8 cellular contexts compared by ENCODE assay signal in the genomic region with DNA sequence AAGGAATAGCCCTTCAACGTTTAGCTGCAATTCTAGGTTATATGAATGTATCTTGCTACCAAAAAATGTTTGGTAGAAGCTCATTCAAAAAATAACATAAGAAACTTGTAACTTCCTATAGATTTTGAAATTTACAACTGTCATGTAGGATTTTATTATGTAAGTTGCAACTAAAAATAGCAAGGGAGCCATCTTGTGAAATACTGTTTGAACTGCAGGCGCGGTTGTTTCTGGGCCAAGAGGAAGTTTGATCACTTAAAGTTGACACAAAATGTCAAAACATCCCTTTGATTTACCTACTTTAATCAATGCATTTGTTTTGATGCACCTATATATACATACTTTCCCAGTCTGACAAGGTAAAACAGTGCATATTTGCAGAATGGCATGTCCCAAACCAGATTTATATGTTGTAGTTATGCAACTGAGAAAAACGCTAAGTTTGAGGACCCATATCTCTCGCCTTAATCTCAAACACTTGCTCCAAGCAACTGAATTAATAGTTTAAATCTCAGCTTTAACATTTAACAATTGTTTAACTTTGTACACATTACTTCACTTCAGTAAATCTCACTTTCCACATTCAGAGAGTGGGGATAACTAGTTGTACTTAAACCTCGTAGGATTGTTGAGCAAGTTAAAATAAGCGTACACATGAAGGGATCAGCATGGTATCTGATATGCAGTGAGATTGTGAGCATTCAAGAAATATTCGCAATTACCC.
DNase-seq lines count a peak whose midpoint lies in the region; ATAC-seq and TF ChIP-seq lines count a peak whose summit lies in the region.

No MANE protein-coding gene starts in this region.

- H3K9me3 Mint-ChIP-seq in T-helper 2 cell treated with Interferon-gamma antibody and Interleukin-4, amounts not matched to agents 5 μg/mL and 100 μg/mL, for 36 hours = no peaks in the 10 kb centered on the region
- H3K9me3 Mint-ChIP-seq in activated CD8-positive, alpha-beta memory T cell treated with anti-CD3 and anti-CD28 coated beads, Interleukin-2, amount 10 ng/mL, durations not matched to agents 7 days and 5 days (ENCODE audit: low read depth) = no peaks in the 10 kb centered on the region

- no peak overlapping the region for H3K27ac Mint-ChIP-seq in T-helper 2 cell treated with Interferon-gamma antibody and Interleukin-4, amounts not matched to agents 5 μg/mL and 100 μg/mL, for 36 hours
- H3K27ac Mint-ChIP-seq in activated CD8-positive, alpha-beta memory T cell treated with anti-CD3 and anti-CD28 coated beads, Interleukin-2, amount 10 ng/mL, durations not matched to agents 7 days and 5 days = no peak overlapping the region

- DNase-seq in cardiac muscle cell (ENCODE audit: low read depth in 1 of 2, low spot score in 1 of 2) (peak; percentile 5 to 56), Right ventricle myocardium inferior (ENCODE audit: missing footprints) (no peak), OCI-M1 (lab: John Stamatoyannopoulos, UW) (peak; percentile 70), fibroblast of mammary gland (ENCODE audit: low read depth) (peak; percentile 67), posterior vena cava (ENCODE audit: low spot score) (no peak)
- DNase-seq in T-helper 2 cell treated with Interferon-gamma antibody and Interleukin-4, amounts not matched to agents 5 μg/mL and 100 μg/mL, for 36 hours (ENCODE audit: low spot score) = no peak
- no peak for DNase-seq in activated CD8-positive, alpha-beta memory T cell treated with anti-CD3 and anti-CD28 coated beads, Interleukin-2, amount 10 ng/mL, durations not matched to agents 7 days and 5 days

- no peak for ATAC-seq in Right ventricle myocardium inferior
- ATAC-seq in GM18873 (IDR thresholded peaks at IDR 0.05; ENCODE audit: low FRiP score, unreplicated experiment) = no peak
- no peak for ATAC-seq in activated CD8-positive, alpha-beta memory T cell treated with anti-CD3 and anti-CD28 coated beads, Interleukin-2, amount 10 ng/mL, durations not matched to agents 7 days and 5 days

- no peaks in the 10 kb centered on the region for H3K27me3 ChIP-seq in cardiac muscle cell

- CTCF ChIA-PET in activated CD8-positive, alpha-beta memory T cell treated with anti-CD3 and anti-CD28 coated beads, Interleukin-2, amount 10 ng/mL, durations not matched to agents 7 days and 5 days (lab: Charles Lee) = no interaction called here

- H3K36me3 Mint-ChIP-seq in T-helper 2 cell treated with Interferon-gamma antibody and Interleukin-4, amounts not matched to agents 5 μg/mL and 100 μg/mL, for 36 hours (ENCODE audit: low read depth) = no peaks in the 10 kb centered on the region
- no peaks in the 10 kb centered on the region for H3K36me3 Mint-ChIP-seq in activated CD8-positive, alpha-beta memory T cell treated with anti-CD3 and anti-CD28 coated beads, Interleukin-2, amount 10 ng/mL, durations not matched to agents 7 days and 5 days

- peak; percentile 67 for TF ChIP-seq CTCF in cardiac muscle cell (IDR thresholded peaks at IDR 0.05; ENCODE audit: low read depth, low read length)
- TF ChIP-seq CTCF in fibroblast of mammary gland (conservative IDR thresholded peaks at IDR 0.05; ENCODE audit: control insufficient read depth, insufficient read depth, low read depth, low read length) = peak; percentile 62

- H3K36me3 ChIP-seq in cardiac muscle cell = no peaks in the 10 kb centered on the region

- intact Hi-C loops in Right ventricle myocardium inferior (cut with DNase I) = no loop called here
- intact Hi-C loops in posterior vena cava (cut with DNase I) = no loop called here

- no peaks in the 10 kb centered on the region for H3K9me3 ChIP-seq in cardiac muscle cell (ENCODE audit: low read depth)

- H3K4me3 Mint-ChIP-seq in T-helper 2 cell treated with Interferon-gamma antibody and Interleukin-4, amounts not matched to agents 5 μg/mL and 100 μg/mL, for 36 hours = no peak overlapping the region
- H3K4me3 Mint-ChIP-seq in activated CD8-positive, alpha-beta memory T cell treated with anti-CD3 and anti-CD28 coated beads, Interleukin-2, amount 10 ng/mL, durations not matched to agents 7 days and 5 days = no peak overlapping the region

- no peak overlapping the region for H3K4me3 ChIP-seq in cardiac muscle cell
- no peak overlapping the region for H3K4me3 ChIP-seq in fibroblast of mammary gland (ENCODE audit: control insufficient read depth, low read depth, low read length)

- no peaks in the 10 kb centered on the region for H3K4me1 Mint-ChIP-seq in T-helper 2 cell treated with Interferon-gamma antibody and Interleukin-4, amounts not matched to agents 5 μg/mL and 100 μg/mL, for 36 hours (ENCODE audit: low read depth)
- no peaks in the 10 kb centered on the region for H3K4me1 Mint-ChIP-seq in activated CD8-positive, alpha-beta memory T cell treated with anti-CD3 and anti-CD28 coated beads, Interleukin-2, amount 10 ng/mL, durations not matched to agents 7 days and 5 days

- no peaks in the 10 kb centered on the region for H3K27me3 Mint-ChIP-seq in T-helper 2 cell treated with Interferon-gamma antibody and Interleukin-4, amounts not matched to agents 5 μg/mL and 100 μg/mL, for 36 hours (ENCODE audit: low read depth)
- no peaks in the 10 kb centered on the region for H3K27me3 Mint-ChIP-seq in activated CD8-positive, alpha-beta memory T cell treated with anti-CD3 and anti-CD28 coated beads, Interleukin-2, amount 10 ng/mL, durations not matched to agents 7 days and 5 days

- no peaks in the 10 kb centered on the region for H3K4me1 ChIP-seq in cardiac muscle cell (ENCODE audit: low read depth)

- H3K27ac ChIP-seq in cardiac muscle cell = no peak overlapping the region

Comparison
In these comparisons a context has a peak if more than half of its experiments do, and no peak if none do; other contexts are left out.
1. DNase-seq: peak in cardiac muscle cell (2 of 2), OCI-M1 (single experiment) and fibroblast of mammary gland (single experiment); none in Right ventricle myocardium inferior (single experiment), posterior vena cava (single experiment), T-helper 2 cell treated with Interferon-gamma antibody and Interleukin-4, amounts not matched to agents 5 μg/mL and 100 μg/mL, for 36 hours (single experiment) and activated CD8-positive, alpha-beta memory T cell treated with anti-CD3 and anti-CD28 coated beads, Interleukin-2, amount 10 ng/mL, durations not matched to agents 7 days and 5 days (single experiment).